8 cellular contexts compared by ENCODE assay signal in the genomic region with DNA sequence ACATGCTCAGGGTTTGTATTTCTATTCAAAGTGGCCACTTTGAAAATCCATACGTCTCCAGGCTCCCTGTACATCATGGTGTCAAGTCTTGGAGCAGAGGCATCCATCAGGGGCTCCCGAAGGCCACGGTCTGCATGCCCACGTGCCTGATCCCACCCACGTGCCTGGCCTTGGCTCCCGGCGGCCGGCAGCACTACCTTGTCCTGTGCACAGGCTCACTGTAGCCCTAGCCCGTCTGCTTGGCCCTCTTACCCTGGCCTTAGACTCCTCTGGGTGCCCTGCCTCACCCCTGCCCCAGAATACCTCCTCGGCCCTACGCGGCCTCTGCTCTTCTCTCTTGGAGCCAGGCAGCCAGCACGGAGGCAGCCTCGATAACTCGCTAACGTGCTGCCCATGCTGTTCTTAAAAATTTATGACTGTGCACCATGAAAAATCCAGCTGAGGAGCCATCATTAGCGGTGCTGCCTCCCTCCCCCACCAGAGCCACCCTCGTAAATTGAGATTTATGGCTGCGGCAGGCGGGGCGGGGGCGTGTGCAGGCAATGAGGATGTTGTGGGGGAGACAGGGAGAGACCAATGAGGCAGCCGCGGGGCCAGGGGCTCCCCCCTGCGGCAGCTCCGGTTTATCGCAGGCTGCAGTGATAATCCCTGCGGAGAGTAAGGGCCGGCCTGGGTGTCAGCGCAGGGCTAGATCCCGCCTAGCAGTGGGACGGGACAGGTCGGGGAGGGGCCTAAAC. TPM values are rescaled to one million over a fixed set of nuclear protein-coding genes. Genes with fewer than 3 reads are reported as not detected.
DNase-seq lines count a peak whose midpoint lies in the region; ATAC-seq, FAIRE-seq and TF ChIP-seq lines count a peak whose summit lies in the region.

No MANE protein-coding gene starts in this region.

- H3K4me3 Mint-ChIP-seq in GM23338 (0 out of 3 replicates have a peak overlapping the region, but pooled peaks have one; percentile 29), memory B cell (no peak overlapping the region)
- no peak overlapping the region for H3K4me3 Mint-ChIP-seq in stimulated activated memory B cell treated with anti-CD40 and anti-IgM and Interleukin-4, amounts not matched to agents 10 μg/mL and 1 μg/mL and 100 μg/mL, for 72 hours

- H3K4me3 ChIP-seq in GM23338, result peak overlapping the region; percentile 20; the same call in 1 of the 2 replicates
- H3K4me3 ChIP-seq in OCI-LY3 (ENCODE audit: low read length), result no peak overlapping the region
- no peak overlapping the region for H3K4me3 ChIP-seq in bronchial epithelial cell (ENCODE audit: low read depth, low read length)

- peaks cover 29% of the 10 kb centered on the region for H3K4me1 Mint-ChIP-seq in GM23338
- H3K4me1 Mint-ChIP-seq in memory B cell, result peaks cover 3% of the 10 kb centered on the region
- H3K4me1 Mint-ChIP-seq in stimulated activated memory B cell treated with anti-CD40 and anti-IgM and Interleukin-4, amounts not matched to agents 10 μg/mL and 1 μg/mL and 100 μg/mL, for 72 hours, result peaks cover 6% of the 10 kb centered on the region

- H3K4me1 ChIP-seq in GM23338 (ENCODE audit: insufficient read depth), result peaks cover 9% of the 10 kb centered on the region; the same call in 1 of the 2 replicates
- H3K4me1 ChIP-seq in OCI-LY3 (ENCODE audit: low read length), result no peaks in the 10 kb centered on the region

- peak overlapping the region; percentile 81; the same call in 1 of the 2 replicates for H3K27ac Mint-ChIP-seq in GM23338
- H3K27ac Mint-ChIP-seq in memory B cell, result no peak overlapping the region
- no peak overlapping the region for H3K27ac Mint-ChIP-seq in stimulated activated memory B cell treated with anti-CD40 and anti-IgM and Interleukin-4, amounts not matched to agents 10 μg/mL and 1 μg/mL and 100 μg/mL, for 72 hours

- no peaks in the 10 kb centered on the region for H3K79me2 ChIP-seq in GM23338 (replicated peaks; ENCODE audit: insufficient read depth)
- no peaks in the 10 kb centered on the region for H3K79me2 ChIP-seq in OCI-LY3 (ENCODE audit: low read length)

- H3K9me3 Mint-ChIP-seq in GM23338 (no peaks in the 10 kb centered on the region), memory B cell (no peaks in the 10 kb centered on the region)
- H3K9me3 Mint-ChIP-seq in stimulated activated memory B cell treated with anti-CD40 and anti-IgM and Interleukin-4, amounts not matched to agents 10 μg/mL and 1 μg/mL and 100 μg/mL, for 72 hours, result no peaks in the 10 kb centered on the region

- FAIRE-seq in bronchial epithelial cell (lab: Jason Lieb, UNC), result no peak

- H3K27ac ChIP-seq in GM23338 (ENCODE audit: low read depth) (no peak overlapping the region), OCI-LY3 (ENCODE audit: low read length) (no peak overlapping the region)

- no peaks in the 10 kb centered on the region for H3K9me3 ChIP-seq in OCI-LY3 (ENCODE audit: insufficient read depth, low read length)

- H3K36me3 Mint-ChIP-seq in GM23338 (ENCODE audit: low read depth) (peaks cover 3% of the 10 kb centered on the region; the same call in 2 of the 3 replicates), memory B cell (peaks cover 14% of the 10 kb centered on the region)
- peaks cover 41% of the 10 kb centered on the region for H3K36me3 Mint-ChIP-seq in stimulated activated memory B cell treated with anti-CD40 and anti-IgM and Interleukin-4, amounts not matched to agents 10 μg/mL and 1 μg/mL and 100 μg/mL, for 72 hours

- H2AFZ ChIP-seq in GM23338 (no peak overlapping the region), OCI-LY3 (ENCODE audit: low read depth, low read length) (no peak overlapping the region)

- H3K9ac ChIP-seq in OCI-LY3 (ENCODE audit: low read length), result no peak overlapping the region

- H3F3A ChIP-seq in GM23338 (replicated peaks; ENCODE audit: low read depth), result no peaks in the 10 kb centered on the region

- H3K27me3 ChIP-seq in GM23338 (ENCODE audit: insufficient read depth) (no peaks in the 10 kb centered on the region), OCI-LY3 (ENCODE audit: low read depth, low read length) (no peaks in the 10 kb centered on the region), bronchial epithelial cell (ENCODE audit: control insufficient read depth, insufficient read depth, low read length) (no peaks in the 10 kb centered on the region)

- H3K4me2 ChIP-seq in GM23338 (peak overlapping the region; percentile 72), OCI-LY3 (ENCODE audit: low read length) (no peak overlapping the region)

- peak; percentile 75 to 77 for TF ChIP-seq CTCF in GM23338 (conservative IDR thresholded peaks at IDR 0.05; ENCODE audit: low read depth in 2 of 2)
- 0 out of 2 replicates have a peak, but pooled peaks have one; percentile 19 for TF ChIP-seq CTCF in OCI-LY3 (IDR thresholded peaks at IDR 0.05; ENCODE audit: low read depth, low read length)
- peak; percentile 36 for TF ChIP-seq CTCF in bronchial epithelial cell (IDR thresholded peaks at IDR 0.05; ENCODE audit: insufficient read depth, low read length, severe bottlenecking)

- no peaks in the 10 kb centered on the region for H3K9me2 ChIP-seq in GM23338 (ENCODE audit: insufficient read depth)

- H3K36me3 ChIP-seq in GM23338 (ENCODE audit: insufficient read depth) (no peaks in the 10 kb centered on the region), OCI-LY3 (replicated peaks; ENCODE audit: low read depth, low read length) (no peaks in the 10 kb centered on the region), bronchial epithelial cell (ENCODE audit: control insufficient read depth, insufficient read depth, low read length) (peaks cover 1% of the 10 kb centered on the region)

- H3K27me3 Mint-ChIP-seq in GM23338 (ENCODE audit: insufficient read depth, low read depth, poor library complexity), result peaks cover 5% of the 10 kb centered on the region
- H3K27me3 Mint-ChIP-seq in memory B cell, result no peaks in the 10 kb centered on the region
- no peaks in the 10 kb centered on the region for H3K27me3 Mint-ChIP-seq in stimulated activated memory B cell treated with anti-CD40 and anti-IgM and Interleukin-4, amounts not matched to agents 10 μg/mL and 1 μg/mL and 100 μg/mL, for 72 hours

- DNase-seq in GM23338 (ENCODE audit: low spot score) (peak; percentile 93), bronchial epithelial cell (ENCODE audit: low read depth) (no peak), memory B cell (ENCODE audit: low spot score in 2 of 2) (peak; percentile 23 to 34), NCI-H1105 (lab: John Stamatoyannopoulos, UW) (no peak), NCI-H1694 (lab: John Stamatoyannopoulos, UW) (no peak), amniotic stem cell (lab: John Stamatoyannopoulos, UW) (no peak)

- H4K20me1 ChIP-seq in GM23338 (replicated peaks; ENCODE audit: insufficient read depth) (0 out of 2 replicates have a peak, but pooled peaks cover 2% of the 10 kb centered on the region), OCI-LY3 (ENCODE audit: insufficient read depth, low read length) (no peaks in the 10 kb centered on the region)

- ATAC-seq in GM23338 (peak; percentile 96), memory B cell (ENCODE audit: low read depth) (peak; percentile 85)
- peak; percentile 66 for ATAC-seq in stimulated activated memory B cell treated with anti-CD40 and anti-IgM and Interleukin-4, amounts not matched to agents 10 μg/mL and 1 μg/mL and 100 μg/mL, for 72 hours

TF ChIP-seq in GM23338, 12 proteins besides CTCF, POLR2A, EP300 and RAD21:
- TF ChIP-seq STAT1 (IDR thresholded peaks at IDR 0.05; ENCODE audit: unreplicated experiment) (no peak), POLR2AphosphoS5 (IDR thresholded peaks at IDR 0.05; ENCODE audit: low read depth) (peak; percentile 16; the same call in 1 of the 2 replicates), CREB1 (CRISPR knock-in tag; IDR thresholded peaks at IDR 0.05; ENCODE audit: low read depth) (peak; percentile 48)

RNA-seq across cellular contexts. Expression of a gene that starts 24.6 kb away (rescaled TPM):
- 38.8 and 40.0 TPM in 2 replicates for total RNA-seq in GM23338 (2014; rRNA removed; shearing (Covaris generic))
- polyA plus RNA-seq in GM23338 (2016; fragmentation: Nextera tagmentation; extraction: Ambion mirVana), result 27.9 and 32.6 TPM in 2 replicates
- 17.9 and 21.9 TPM in 2 replicates for total RNA-seq in bronchial epithelial cell

Comparison
In these comparisons a context has a peak if more than half of its experiments do, and no peak if none do; other contexts are left out.
1. DNase-seq: peak in GM23338 (single experiment) and memory B cell (2 of 2); none in bronchial epithelial cell (single experiment), NCI-H1105 (single experiment), NCI-H1694 (single experiment) and amniotic stem cell (single experiment).
2. CTCF ChIP-seq: peak in every context shown above with its lines; median percentile 76 in GM23338; 36 in bronchial epithelial cell; 19 in OCI-LY3.
3. Peak in every context shown above with its lines, with median percentiles within 50 percentile points of each other: ATAC-seq.